Comparison of ENCODE assay signal across 19 cellular contexts in genomic region chr16:27701381-27701780, GRCh38.
A peak's percentile ranks its signal among the peaks of the same experiment; 100 is the strongest.
DNase-seq lines count a peak whose midpoint lies in the region; ATAC-seq and TF ChIP-seq lines count a peak whose summit lies in the region.
"Had no signal": no experiment of that assay in that cellular context is flagged by ENCODE, and none has a peak within 500 bp of the region (broad histone marks: within the 10 kb centered on the region; RNA-seq: fewer than 3 reads in every experiment).

No MANE protein-coding gene starts in this region.

- peaks cover 0 to 1% (median 0%) of the 10 kb centered on the region in 12 donors for H3K9me3 ChIP-seq in heart left ventricle
- H3K9me3 ChIP-seq in right atrium auricular region = no peaks in the 10 kb centered on the region
- no peaks in the 10 kb centered on the region for H3K9me3 ChIP-seq in spleen
- H3K9me3 ChIP-seq: A549, BLaER1 had no signal

- H3K4me1 Mint-ChIP-seq in effector memory CD8-positive, alpha-beta T cell (ENCODE audit: low read depth in 2 of 2) = no peaks in the 10 kb centered on the region

- TF ChIP-seq POLR2A in heart left ventricle (IDR thresholded peaks at IDR 0.05) = no peak
- no peak for TF ChIP-seq POLR2A in spleen (IDR thresholded peaks at IDR 0.05)

- ATAC-seq in heart left ventricle = no peak
- no peak for ATAC-seq in left cardiac atrium
- no peak for ATAC-seq in HG02759 (IDR thresholded peaks at IDR 0.05; ENCODE audit: unreplicated experiment)
- no peak for ATAC-seq in effector memory CD8-positive, alpha-beta T cell (replicated peaks)
- ATAC-seq: A549 had no signal

- DNase-seq in heart left ventricle (no peak), left cardiac atrium (no peak), right atrium auricular region (ENCODE audit: low spot score) (no peak), spleen (peak; percentile 32), AML-193 (lab: John Stamatoyannopoulos, UW) (no peak)
- DNase-seq in effector memory CD8-positive, alpha-beta T cell = no peak
- DNase-seq: CD4-positive, alpha-beta memory T cell; DMS153; GDM1; KBM-7; NCI-H1105; NCI-H1694; NCI-H2081 treated with DMSO at 0.1 percent for 48 hours; NCI-H748 treated with DMSO at 0.1 percent for 48 hours; OCI-M1; SIG-M5 had no signal

- H3K27me3 ChIP-seq in heart left ventricle = no peaks in the 10 kb centered on the region
- H3K27me3 ChIP-seq in right atrium auricular region = no peaks in the 10 kb centered on the region
- H3K27me3 ChIP-seq in spleen (replicated peaks in 1 of 7) = no peaks in the 10 kb centered on the region
- H3K27me3 ChIP-seq: BLaER1 had no signal

- H3K27ac ChIP-seq in heart left ventricle (peak overlapping the region in 8 of 12 donors; percentile 33 to 74 (median 66)), right atrium auricular region (peak overlapping the region; percentile 55 to 70), spleen (no peak overlapping the region)
- H3K27ac ChIP-seq: A549, BLaER1 had no signal

- H3K27ac Mint-ChIP-seq in effector memory CD8-positive, alpha-beta T cell = no peak overlapping the region

- H3K9me3 Mint-ChIP-seq in effector memory CD8-positive, alpha-beta T cell = no peaks in the 10 kb centered on the region

- whole genome bisulfite sequencing in heart left ventricle, 4 donors = 92 to 95% (median 94%) methylated on average over 8 of the region's 8 CpGs
- WGBS in spleen, 5 donors = 94 to 97% (median 96%) methylated on average over 8 of the region's 8 CpGs

- intact Hi-C loops in heart left ventricle (cut with DNase I) (no loop called here), left cardiac atrium (cut with DNase I) (no loop called here), spleen (cut with DNase I; ENCODE audit: low total_unique reads) (no loop called here)

- no peak overlapping the region for H3K4me3 ChIP-seq in heart left ventricle
- no peak overlapping the region for H3K4me3 ChIP-seq in right atrium auricular region
- H3K4me3 ChIP-seq in spleen = no peak overlapping the region
- H3K4me3 ChIP-seq: A549, BLaER1 had no signal

- H3K4me3 Mint-ChIP-seq in effector memory CD8-positive, alpha-beta T cell = no peak overlapping the region
- H3K4me3 Mint-ChIP-seq: CD4-positive, alpha-beta memory T cell had no signal

- TF ChIP-seq CTCF in heart left ventricle (IDR thresholded peaks at IDR 0.05) = no peak
- no peak for TF ChIP-seq CTCF in right atrium auricular region (IDR thresholded peaks at IDR 0.05)
- TF ChIP-seq CTCF in spleen (IDR thresholded peaks at IDR 0.05 in 8 of 11, conservative IDR thresholded peaks at IDR 0.05 in 3 of 11) = no peak

- H3K36me3 ChIP-seq in heart left ventricle (peaks cover 0 to 37% (median 17%) of the 10 kb centered on the region in 9 donors), right atrium auricular region (peaks cover 13% of the 10 kb centered on the region), spleen (peaks cover 0 to 70% (median 16%) of the 10 kb centered on the region in 6 donors)

- peaks cover 4% of the 10 kb centered on the region for H3K36me3 Mint-ChIP-seq in effector memory CD8-positive, alpha-beta T cell (ENCODE audit: insufficient read depth)

- H3K4me1 ChIP-seq in heart left ventricle (peaks cover 0 to 11% (median 0%) of the 10 kb centered on the region in 12 donors), right atrium auricular region (peaks cover 0 to 12% of the 10 kb centered on the region in 2 donors), spleen (peaks cover 0 to 20% (median 12%) of the 10 kb centered on the region in 6 donors)
- H3K4me1 ChIP-seq: A549 had no signal

- H3K27me3 Mint-ChIP-seq in effector memory CD8-positive, alpha-beta T cell = no peaks in the 10 kb centered on the region
- H3K27me3 Mint-ChIP-seq: CD4-positive, alpha-beta memory T cell had no signal

Comparison
In these comparisons a context has a peak if more than half of its experiments do, and no peak if none do; other contexts are left out.
1. H3K27ac ChIP-seq: peak in heart left ventricle (8 of 12) and right atrium auricular region (2 of 2); none in spleen (0 of 8).